22 cellular contexts compared by ENCODE assay signal in genomic region chr10:76168437-76168836, GRCh38.
"Had no signal": no experiment of that assay in that cellular context is flagged by ENCODE, and none has a peak within 500 bp of the region (broad histone marks: within the 10 kb centered on the region; RNA-seq: fewer than 3 reads in every experiment).

No MANE protein-coding gene starts in this region.

- H3K36me3 ChIP-seq: brain microvascular endothelial cell, cardiac muscle cell, Peyer's patch, SJCRH30 had no signal

- H3K4me1 ChIP-seq: Peyer's patch, SJCRH30 had no signal

- H3K27me3 Mint-ChIP-seq: activated naive CD8-positive, alpha-beta T cell had no signal

- H3K4me2 ChIP-seq: SK-N-SH had no signal

- ATAC-seq: activated CD8-positive, alpha-beta T cell treated with anti-CD3 and anti-CD28 coated beads, Interleukin-2, amount 10 ng/mL, durations not matched to agents 7 days and 5 days; K562 had no signal

- H3K36me3 Mint-ChIP-seq: activated naive CD8-positive, alpha-beta T cell had no signal

- H3K4me3 Mint-ChIP-seq: activated CD8-positive, alpha-beta T cell treated with anti-CD3 and anti-CD28 coated beads, Interleukin-2, amount 10 ng/mL, durations not matched to agents 7 days and 5 days; activated naive CD8-positive, alpha-beta T cell; activated T-helper 1 cell treated with anti-CD3 and anti-CD28 coated beads, Interleukin-12 subunit alpha, Interleukin-12 subunit beta, Interleukin-2, Interleukin-4 antibody, amounts not matched to agents 30 ng/mL and 10 ng/mL and 1 ng/mL, durations not matched to agents 14 hours and 24 hours and 36 hours had no signal

- H3K27me3 ChIP-seq: brain microvascular endothelial cell, cardiac muscle cell, Peyer's patch, SJCRH30 had no signal

- DNase-seq: activated CD8-positive, alpha-beta memory T cell treated with anti-CD3 and anti-CD28 coated beads, Interleukin-2, amount 50 U/mL, for 48 hours; activated CD8-positive, alpha-beta T cell treated with anti-CD3 and anti-CD28 coated beads, Interleukin-2, amount 10 ng/mL, durations not matched to agents 7 days and 5 days; activated effector memory CD4-positive, alpha-beta T cell treated with anti-CD3 and anti-CD28 coated beads, Interleukin-2, amount 50 U/mL, for 16 hours; amygdala; brain microvascular endothelial cell; Kasumi-1; NCI-H1105 treated with DMSO at 0.1 percent for 48 hours; NCI-H1436 treated with DMSO at 0.1 percent for 48 hours; NCI-H187; NCI-H2081; NCI-H446; NCI-H524; Peyer's patch; Right ventricle myocardium superior; SJCRH30; SK-N-SH; T-helper 1 cell had no signal

- H3K27ac ChIP-seq: brain microvascular endothelial cell, cardiac muscle cell, Peyer's patch, RWPE1, SJCRH30 had no signal

- H3K9me3 ChIP-seq: Peyer's patch, SJCRH30, SK-N-SH had no signal

- H3K4me3 ChIP-seq: cardiac muscle cell, K562, Peyer's patch, SJCRH30 had no signal

- H3K27ac Mint-ChIP-seq: activated CD8-positive, alpha-beta T cell treated with anti-CD3 and anti-CD28 coated beads, Interleukin-2, amount 10 ng/mL, durations not matched to agents 7 days and 5 days; activated naive CD8-positive, alpha-beta T cell; activated T-helper 1 cell treated with anti-CD3 and anti-CD28 coated beads, Interleukin-12 subunit alpha, Interleukin-12 subunit beta, Interleukin-2, Interleukin-4 antibody, amounts not matched to agents 30 ng/mL and 10 ng/mL and 1 ng/mL, durations not matched to agents 14 hours and 24 hours and 36 hours had no signal

- H3K9ac ChIP-seq: SK-N-SH had no signal
